In the genomic region with DNA sequence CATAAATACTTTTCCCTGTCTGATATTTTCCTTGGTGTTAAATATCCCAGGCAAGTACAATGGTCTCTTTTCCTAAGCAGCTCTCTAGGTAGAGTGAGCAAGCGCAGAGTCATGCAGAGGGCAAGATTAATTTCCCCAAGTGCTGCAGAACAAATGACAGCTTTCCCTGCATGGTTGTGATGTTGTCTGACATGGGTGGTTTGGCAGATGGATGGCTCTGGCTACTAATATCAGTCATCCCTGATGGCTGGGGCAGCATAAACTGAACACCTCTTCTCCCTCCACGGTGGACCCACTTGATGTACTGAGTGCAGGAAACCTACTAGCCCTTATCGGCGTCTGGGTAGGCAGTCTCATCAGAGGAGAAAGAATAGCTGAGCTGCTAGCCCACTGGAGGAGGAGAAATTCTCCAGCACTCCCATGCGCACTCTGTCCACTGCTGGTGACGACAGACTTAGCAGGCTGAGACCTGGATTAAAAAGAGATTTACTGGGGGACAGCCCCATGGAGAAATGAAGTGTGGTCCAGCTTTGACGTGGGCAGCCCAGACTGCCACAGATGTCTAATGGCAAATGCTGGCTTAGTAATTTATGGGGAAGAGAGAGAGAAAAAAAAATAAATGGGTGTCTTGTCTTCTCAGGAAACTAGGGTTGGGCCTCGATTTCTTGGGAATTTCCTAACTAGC, we compare ENCODE assay signal across 26 cellular contexts.
A peak's percentile ranks its signal among the peaks of the same experiment; 100 is the strongest.
DNase-seq lines count a peak whose midpoint lies in the region; ATAC-seq and TF ChIP-seq lines count a peak whose summit lies in the region.
"Had no signal": no experiment of that assay in that cellular context is flagged by ENCODE, and none has a peak within 500 bp of the region (broad histone marks: within the 10 kb centered on the region; RNA-seq: fewer than 3 reads in every experiment).

No MANE protein-coding gene starts in this region.

- peaks cover 3% of the 10 kb centered on the region for H3K36me3 Mint-ChIP-seq in T-helper 17 cell (ENCODE audit: low read depth)
- H3K36me3 Mint-ChIP-seq in nephron (ENCODE audit: low read depth), result no peaks in the 10 kb centered on the region
- H3K36me3 Mint-ChIP-seq: immature natural killer cell; stimulated activated memory B cell treated with anti-CD40 and anti-IgM and Interleukin-4, amounts not matched to agents 10 μg/mL and 1 μg/mL and 100 μg/mL, for 72 hours had no signal

- peak; percentile 27 for DNase-seq in ELF-1 (ENCODE audit: low read depth, low spot score)
- no peak for DNase-seq in T-helper 17 cell
- peak; percentile 43 for DNase-seq in foreskin melanocyte
- no peak for DNase-seq in cerebellum (ENCODE audit: low spot score)
- DNase-seq: activated CD4-positive, alpha-beta T cell treated with anti-CD3 and anti-CD28 coated beads, Interleukin-2, amount 10 ng/mL, durations not matched to agents 24 days and 14 days; activated T-cell treated with anti-CD3 and anti-CD28 coated beads, Interleukin-2, amount 50 U/mL, for 48 hours; DND-41; gastrocnemius medialis; H9; immature natural killer cell; KG1; MM.1S; mucosa of descending colon; NCI-H1417; NCI-H2081 treated with DMSO at 0.1 percent for 48 hours; NCI-H774; posterior cingulate gyrus; right lobe of liver; stimulated activated CD4-positive, alpha-beta T cell treated with anti-CD3 and anti-CD28 coated beads, Interleukin-4, amount 100 ng/mL, for 4 hours had no signal

- no peaks in the 10 kb centered on the region for H3K9me3 ChIP-seq in T-helper 17 cell (ENCODE audit: control insufficient read depth, low read length, poor library complexity, severe bottlenecking)
- H3K9me3 ChIP-seq: gastrocnemius medialis, mucosa of descending colon, right lobe of liver had no signal

- no peak overlapping the region for H3K4me3 Mint-ChIP-seq in T-helper 17 cell
- no peak overlapping the region for H3K4me3 Mint-ChIP-seq in nephron
- H3K4me3 Mint-ChIP-seq: activated CD4-positive, alpha-beta T cell treated with anti-CD3 and anti-CD28 coated beads, Interleukin-2, amount 10 ng/mL, durations not matched to agents 24 days and 14 days; H9; immature natural killer cell; neural crest cell; stimulated activated memory B cell treated with anti-CD40 and anti-IgM and Interleukin-4, amounts not matched to agents 10 μg/mL and 1 μg/mL and 100 μg/mL, for 72 hours; T-helper 2 cell treated with Interferon-gamma antibody and Interleukin-4, amounts not matched to agents 5 μg/mL and 100 μg/mL, for 36 hours had no signal

- H3K27me3 Mint-ChIP-seq in T-helper 17 cell, result peaks cover 18% of the 10 kb centered on the region
- peaks cover 8% of the 10 kb centered on the region for H3K27me3 Mint-ChIP-seq in nephron (ENCODE audit: low read depth)

- ATAC-seq in T-helper 17 cell (no peak), HG02588 (IDR thresholded peaks at IDR 0.05; ENCODE audit: unreplicated experiment) (no peak), HG02798 (IDR thresholded peaks at IDR 0.05; ENCODE audit: poor library complexity, unreplicated experiment) (no peak)
- ATAC-seq: esophagus mucosa; gastrocnemius medialis; mucosa of descending colon; right lobe of liver; stimulated activated memory B cell treated with anti-CD40 and anti-IgM and Interleukin-4, amounts not matched to agents 10 μg/mL and 1 μg/mL and 100 μg/mL, for 72 hours had no signal

- TF ChIP-seq CTCF in nephron (IDR thresholded peaks at IDR 0.05; ENCODE audit: unreplicated experiment in 3 of 3), result no peak

- no peaks in the 10 kb centered on the region for H3K4me1 Mint-ChIP-seq in T-helper 17 cell
- H3K4me1 Mint-ChIP-seq in nephron, result peaks cover 84% of the 10 kb centered on the region
- H3K4me1 Mint-ChIP-seq: activated CD4-positive, alpha-beta T cell treated with anti-CD3 and anti-CD28 coated beads, Interleukin-2, amount 10 ng/mL, durations not matched to agents 24 days and 14 days had no signal

- H3K27ac Mint-ChIP-seq in T-helper 17 cell, result peak overlapping the region; percentile 43
- H3K27ac Mint-ChIP-seq in nephron, result peak overlapping the region; percentile 6 to 78 (median 17)
- H3K27ac Mint-ChIP-seq: activated CD4-positive, alpha-beta T cell treated with anti-CD3 and anti-CD28 coated beads, Interleukin-2, amount 10 ng/mL, durations not matched to agents 24 days and 14 days; immature natural killer cell; stimulated activated memory B cell treated with anti-CD40 and anti-IgM and Interleukin-4, amounts not matched to agents 10 μg/mL and 1 μg/mL and 100 μg/mL, for 72 hours; T-helper 2 cell treated with Interferon-gamma antibody and Interleukin-4, amounts not matched to agents 5 μg/mL and 100 μg/mL, for 36 hours had no signal

- H3K9me3 Mint-ChIP-seq in nephron, result no peaks in the 10 kb centered on the region
- H3K9me3 Mint-ChIP-seq: activated CD4-positive, alpha-beta T cell treated with anti-CD3 and anti-CD28 coated beads, Interleukin-2, amount 10 ng/mL, durations not matched to agents 24 days and 14 days; H9; immature natural killer cell; neural crest cell; stimulated activated memory B cell treated with anti-CD40 and anti-IgM and Interleukin-4, amounts not matched to agents 10 μg/mL and 1 μg/mL and 100 μg/mL, for 72 hours; T-helper 2 cell treated with Interferon-gamma antibody and Interleukin-4, amounts not matched to agents 5 μg/mL and 100 μg/mL, for 36 hours had no signal

Comparison
In these comparisons a context has a peak if more than half of its experiments do, and no peak if none do; other contexts are left out.
1. DNase-seq: peak in ELF-1 (single experiment) and foreskin melanocyte (single experiment); none in T-helper 17 cell (0 of 3) and cerebellum (single experiment).